1 cellular context compared by ENCODE assay signal in the genomic region with DNA sequence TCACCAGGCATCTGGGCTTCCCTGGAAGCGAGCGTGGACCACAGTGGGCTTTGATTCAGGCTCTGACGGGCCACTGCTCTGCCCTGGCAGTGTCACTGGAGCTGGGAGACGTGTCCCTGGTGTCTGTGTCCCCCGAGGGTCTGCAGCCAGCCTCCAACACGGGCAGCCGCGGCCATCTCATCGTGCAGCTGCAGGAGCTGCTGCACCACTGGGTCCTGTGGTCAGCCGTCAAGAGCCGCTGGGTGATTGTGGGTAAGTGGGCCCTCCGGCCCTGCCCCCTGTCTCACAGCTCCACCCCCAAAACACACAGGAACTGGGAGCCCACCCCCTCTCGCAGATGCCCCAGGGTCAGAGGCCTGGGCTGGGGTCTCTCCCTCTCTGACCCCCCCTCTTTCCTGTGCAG.
TF ChIP-seq lines count a peak whose summit lies in the region.

No MANE protein-coding gene starts in this region.

TF ChIP-seq in WTC11, 78 proteins besides CTCF, POLR2A, EP300 and RAD21 (continued from another document):
- TF ChIP-seq, protein P1, sequence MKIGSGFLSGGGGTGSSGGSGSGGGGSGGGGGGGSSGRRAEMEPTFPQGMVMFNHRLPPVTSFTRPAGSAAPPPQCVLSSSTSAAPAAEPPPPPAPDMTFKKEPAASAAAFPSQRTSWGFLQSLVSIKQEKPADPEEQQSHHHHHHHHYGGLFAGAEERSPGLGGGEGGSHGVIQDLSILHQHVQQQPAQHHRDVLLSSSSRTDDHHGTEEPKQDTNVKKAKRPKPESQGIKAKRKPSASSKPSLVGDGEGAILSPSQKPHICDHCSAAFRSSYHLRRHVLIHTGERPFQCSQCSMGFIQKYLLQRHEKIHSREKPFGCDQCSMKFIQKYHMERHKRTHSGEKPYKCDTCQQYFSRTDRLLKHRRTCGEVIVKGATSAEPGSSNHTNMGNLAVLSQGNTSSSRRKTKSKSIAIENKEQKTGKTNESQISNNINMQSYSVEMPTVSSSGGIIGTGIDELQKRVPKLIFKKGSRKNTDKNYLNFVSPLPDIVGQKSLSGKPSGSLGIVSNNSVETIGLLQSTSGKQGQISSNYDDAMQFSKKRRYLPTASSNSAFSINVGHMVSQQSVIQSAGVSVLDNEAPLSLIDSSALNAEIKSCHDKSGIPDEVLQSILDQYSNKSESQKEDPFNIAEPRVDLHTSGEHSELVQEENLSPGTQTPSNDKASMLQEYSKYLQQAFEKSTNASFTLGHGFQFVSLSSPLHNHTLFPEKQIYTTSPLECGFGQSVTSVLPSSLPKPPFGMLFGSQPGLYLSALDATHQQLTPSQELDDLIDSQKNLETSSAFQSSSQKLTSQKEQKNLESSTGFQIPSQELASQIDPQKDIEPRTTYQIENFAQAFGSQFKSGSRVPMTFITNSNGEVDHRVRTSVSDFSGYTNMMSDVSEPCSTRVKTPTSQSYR (CRISPR knock-in tag; IDR thresholded peaks at IDR 0.05): no peak
- TF ChIP-seq, protein P2, sequence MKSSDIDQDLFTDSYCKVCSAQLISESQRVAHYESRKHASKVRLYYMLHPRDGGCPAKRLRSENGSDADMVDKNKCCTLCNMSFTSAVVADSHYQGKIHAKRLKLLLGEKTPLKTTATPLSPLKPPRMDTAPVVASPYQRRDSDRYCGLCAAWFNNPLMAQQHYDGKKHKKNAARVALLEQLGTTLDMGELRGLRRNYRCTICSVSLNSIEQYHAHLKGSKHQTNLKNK (CRISPR knock-in tag; IDR thresholded peaks at IDR 0.05): no peak
- TF ChIP-seq, protein P3, sequence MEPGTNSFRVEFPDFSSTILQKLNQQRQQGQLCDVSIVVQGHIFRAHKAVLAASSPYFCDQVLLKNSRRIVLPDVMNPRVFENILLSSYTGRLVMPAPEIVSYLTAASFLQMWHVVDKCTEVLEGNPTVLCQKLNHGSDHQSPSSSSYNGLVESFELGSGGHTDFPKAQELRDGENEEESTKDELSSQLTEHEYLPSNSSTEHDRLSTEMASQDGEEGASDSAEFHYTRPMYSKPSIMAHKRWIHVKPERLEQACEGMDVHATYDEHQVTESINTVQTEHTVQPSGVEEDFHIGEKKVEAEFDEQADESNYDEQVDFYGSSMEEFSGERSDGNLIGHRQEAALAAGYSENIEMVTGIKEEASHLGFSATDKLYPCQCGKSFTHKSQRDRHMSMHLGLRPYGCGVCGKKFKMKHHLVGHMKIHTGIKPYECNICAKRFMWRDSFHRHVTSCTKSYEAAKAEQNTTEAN (CRISPR knock-in tag; IDR thresholded peaks at IDR 0.05): no peak
- TF ChIP-seq, protein P4, sequence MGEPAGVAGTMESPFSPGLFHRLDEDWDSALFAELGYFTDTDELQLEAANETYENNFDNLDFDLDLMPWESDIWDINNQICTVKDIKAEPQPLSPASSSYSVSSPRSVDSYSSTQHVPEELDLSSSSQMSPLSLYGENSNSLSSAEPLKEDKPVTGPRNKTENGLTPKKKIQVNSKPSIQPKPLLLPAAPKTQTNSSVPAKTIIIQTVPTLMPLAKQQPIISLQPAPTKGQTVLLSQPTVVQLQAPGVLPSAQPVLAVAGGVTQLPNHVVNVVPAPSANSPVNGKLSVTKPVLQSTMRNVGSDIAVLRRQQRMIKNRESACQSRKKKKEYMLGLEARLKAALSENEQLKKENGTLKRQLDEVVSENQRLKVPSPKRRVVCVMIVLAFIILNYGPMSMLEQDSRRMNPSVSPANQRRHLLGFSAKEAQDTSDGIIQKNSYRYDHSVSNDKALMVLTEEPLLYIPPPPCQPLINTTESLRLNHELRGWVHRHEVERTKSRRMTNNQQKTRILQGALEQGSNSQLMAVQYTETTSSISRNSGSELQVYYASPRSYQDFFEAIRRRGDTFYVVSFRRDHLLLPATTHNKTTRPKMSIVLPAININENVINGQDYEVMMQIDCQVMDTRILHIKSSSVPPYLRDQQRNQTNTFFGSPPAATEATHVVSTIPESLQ (CRISPR knock-in tag; IDR thresholded peaks at IDR 0.05): no peak
- no peak for TF ChIP-seq ZNF219 (CRISPR knock-in tag; IDR thresholded peaks at IDR 0.05; ENCODE audit: borderline replicate concordance)
